In the genomic region with DNA sequence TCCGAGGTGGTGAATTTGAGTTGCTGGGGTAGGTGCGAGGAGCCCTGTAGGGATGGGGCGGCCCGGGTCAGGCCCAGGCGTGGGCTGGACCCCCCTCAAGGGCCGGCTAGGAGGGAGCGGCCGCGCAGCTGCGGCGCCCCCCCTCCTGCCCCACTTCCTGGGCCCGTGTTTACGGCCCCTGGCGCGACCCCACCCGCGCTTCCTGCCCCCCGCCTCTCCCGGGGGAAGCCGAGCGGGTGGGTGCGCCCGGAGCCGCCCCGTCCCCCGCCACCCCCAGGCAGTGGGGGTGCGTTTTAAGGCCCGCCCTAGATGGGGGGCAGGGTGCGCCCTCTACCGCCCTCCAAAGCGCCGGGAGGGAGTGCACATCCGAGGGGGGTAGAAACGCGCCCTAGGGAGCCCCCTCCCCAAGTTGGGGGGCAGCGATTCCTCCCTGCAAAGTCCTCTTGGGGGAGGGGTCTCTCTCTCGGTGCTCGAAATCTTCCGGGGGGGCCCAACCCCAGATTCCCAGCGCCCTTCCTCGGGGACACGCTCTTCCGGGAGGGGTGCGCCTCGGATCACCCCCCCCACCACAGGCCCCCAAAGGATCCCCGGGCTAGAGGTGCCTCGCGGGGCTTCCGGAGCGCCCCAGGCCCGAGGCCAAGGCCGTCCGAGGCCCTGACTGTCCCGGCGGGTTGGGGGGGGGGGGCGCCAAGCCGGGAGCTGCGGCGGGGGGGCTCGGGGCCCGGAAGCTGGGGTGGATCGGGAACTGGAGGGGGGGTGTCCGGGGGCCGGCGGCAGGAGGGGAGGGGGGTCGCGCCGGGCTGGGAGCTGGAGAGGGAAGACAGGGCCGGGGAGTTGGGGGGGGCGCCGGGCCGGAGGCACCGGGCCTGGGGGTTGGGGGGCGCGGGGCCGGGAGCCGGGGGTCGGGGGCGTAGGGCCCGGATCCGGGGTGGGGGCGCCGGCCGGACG, we compare ENCODE assay signal across 1 cellular context.
TF ChIP-seq lines count a peak whose summit lies in the region.

No MANE protein-coding gene starts in this region.

TF ChIP-seq in K562, 482 proteins besides CTCF, POLR2A, EP300 and RAD21 (continued from another document):
- TF ChIP-seq, protein P1, sequence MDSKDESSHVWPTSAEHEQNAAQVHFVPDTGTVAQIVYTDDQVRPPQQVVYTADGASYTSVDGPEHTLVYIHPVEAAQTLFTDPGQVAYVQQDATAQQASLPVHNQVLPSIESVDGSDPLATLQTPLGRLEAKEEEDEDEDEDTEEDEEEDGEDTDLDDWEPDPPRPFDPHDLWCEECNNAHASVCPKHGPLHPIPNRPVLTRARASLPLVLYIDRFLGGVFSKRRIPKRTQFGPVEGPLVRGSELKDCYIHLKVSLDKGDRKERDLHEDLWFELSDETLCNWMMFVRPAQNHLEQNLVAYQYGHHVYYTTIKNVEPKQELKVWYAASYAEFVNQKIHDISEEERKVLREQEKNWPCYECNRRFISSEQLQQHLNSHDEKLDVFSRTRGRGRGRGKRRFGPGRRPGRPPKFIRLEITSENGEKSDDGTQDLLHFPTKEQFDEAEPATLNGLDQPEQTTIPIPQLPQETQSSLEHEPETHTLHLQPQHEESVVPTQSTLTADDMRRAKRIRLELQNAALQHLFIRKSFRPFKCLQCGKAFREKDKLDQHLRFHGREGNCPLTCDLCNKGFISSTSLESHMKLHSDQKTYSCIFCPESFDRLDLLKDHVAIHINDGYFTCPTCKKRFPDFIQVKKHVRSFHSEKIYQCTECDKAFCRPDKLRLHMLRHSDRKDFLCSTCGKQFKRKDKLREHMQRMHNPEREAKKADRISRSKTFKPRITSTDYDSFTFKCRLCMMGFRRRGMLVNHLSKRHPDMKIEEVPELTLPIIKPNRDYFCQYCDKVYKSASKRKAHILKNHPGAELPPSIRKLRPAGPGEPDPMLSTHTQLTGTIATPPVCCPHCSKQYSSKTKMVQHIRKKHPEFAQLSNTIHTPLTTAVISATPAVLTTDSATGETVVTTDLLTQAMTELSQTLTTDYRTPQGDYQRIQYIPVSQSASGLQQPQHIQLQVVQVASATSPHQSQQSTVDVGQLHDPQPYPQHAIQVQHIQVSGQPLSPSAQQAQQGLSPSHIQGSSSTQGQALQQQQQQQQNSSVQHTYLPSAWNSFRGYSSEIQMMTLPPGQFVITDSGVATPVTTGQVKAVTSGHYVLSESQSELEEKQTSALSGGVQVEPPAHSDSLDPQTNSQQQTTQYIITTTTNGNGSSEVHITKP (IDR thresholded peaks at IDR 0.05; ENCODE audit: partially characterized antibody), result peak; percentile 79
- TF ChIP-seq BACH1 (tag; IDR thresholded peaks at IDR 0.05) (no peak), NFRKB (IDR thresholded peaks at IDR 0.05; ENCODE audit: low read depth) (0 out of 2 replicates have a peak, but pooled peaks have one; percentile 71), SMARCE1 (IDR thresholded peaks at IDR 0.05) (0 out of 2 replicates have a peak, but pooled peaks have one; percentile 40), DPF2 (IDR thresholded peaks at IDR 0.05) (peak; percentile 35; the same call in 1 of the 2 replicates), ILK (tag; IDR thresholded peaks at IDR 0.05; ENCODE audit: borderline replicate concordance, low read depth) (no peak), ZNF253 (CRISPR knock-in tag; conservative IDR thresholded peaks at IDR 0.05) (no peak), RAD51 (IDR thresholded peaks at IDR 0.05; ENCODE audit: borderline replicate concordance, low read depth) (no peak), NCOR1 (IDR thresholded peaks at IDR 0.05) (peak; percentile 17; the same call in 1 of the 2 replicates), SP1 (CRISPR knock-in tag; IDR thresholded peaks at IDR 0.05) (peak; percentile 74), PTRF (tag; IDR thresholded peaks at IDR 0.05) (no peak), MAZ (CRISPR knock-in tag; conservative IDR thresholded peaks at IDR 0.05 in 1 of 2, IDR thresholded peaks at IDR 0.05 in 1 of 2) (peak; percentile 94 to 98), ZNF589 (CRISPR knock-in tag; IDR thresholded peaks at IDR 0.05; ENCODE audit: low read depth) (no peak), POU5F1 (IDR thresholded peaks at IDR 0.05; ENCODE audit: borderline replicate concordance, low read depth, low read length, partially characterized antibody) (no peak), DDX20 (tag; IDR thresholded peaks at IDR 0.05; ENCODE audit: low read depth) (no peak), GATAD2A (IDR thresholded peaks at IDR 0.05) (0 out of 2 replicates have a peak, but pooled peaks have one; percentile 28), KAT8 (IDR thresholded peaks at IDR 0.05; ENCODE audit: low read depth) (no peak)
- TF ChIP-seq, protein P2, sequence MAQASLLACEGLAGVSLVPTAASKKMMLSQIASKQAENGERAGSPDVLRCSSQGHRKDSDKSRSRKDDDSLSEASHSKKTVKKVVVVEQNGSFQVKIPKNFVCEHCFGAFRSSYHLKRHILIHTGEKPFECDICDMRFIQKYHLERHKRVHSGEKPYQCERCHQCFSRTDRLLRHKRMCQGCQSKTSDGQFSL (CRISPR knock-in tag; IDR thresholded peaks at IDR 0.05), result peak; percentile 99
- TF ChIP-seq, protein P2 (tag; IDR thresholded peaks at IDR 0.05), result peak in 1 of 2 experiments; percentile 98; a peak in 2 of 4 replicates
- TF ChIP-seq, protein P3, sequence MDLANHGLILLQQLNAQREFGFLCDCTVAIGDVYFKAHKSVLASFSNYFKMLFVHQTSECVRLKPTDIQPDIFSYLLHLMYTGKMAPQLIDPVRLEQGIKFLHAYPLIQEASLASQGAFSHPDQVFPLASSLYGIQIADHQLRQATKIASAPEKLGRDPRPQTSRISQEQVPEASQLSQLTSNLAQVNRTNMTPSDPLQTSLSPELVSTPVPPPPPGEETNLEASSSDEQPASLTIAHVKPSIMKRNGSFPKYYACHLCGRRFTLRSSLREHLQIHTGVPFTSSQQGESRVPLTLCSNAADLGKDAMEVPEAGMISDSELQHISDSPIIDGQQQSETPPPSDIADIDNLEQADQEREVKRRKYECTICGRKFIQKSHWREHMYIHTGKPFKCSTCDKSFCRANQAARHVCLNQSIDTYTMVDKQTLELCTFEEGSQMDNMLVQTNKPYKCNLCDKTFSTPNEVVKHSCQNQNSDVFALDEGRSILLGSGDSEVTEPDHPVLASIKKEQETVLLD (IDR thresholded peaks at IDR 0.05), result no peak
- TF ChIP-seq, protein P4, sequence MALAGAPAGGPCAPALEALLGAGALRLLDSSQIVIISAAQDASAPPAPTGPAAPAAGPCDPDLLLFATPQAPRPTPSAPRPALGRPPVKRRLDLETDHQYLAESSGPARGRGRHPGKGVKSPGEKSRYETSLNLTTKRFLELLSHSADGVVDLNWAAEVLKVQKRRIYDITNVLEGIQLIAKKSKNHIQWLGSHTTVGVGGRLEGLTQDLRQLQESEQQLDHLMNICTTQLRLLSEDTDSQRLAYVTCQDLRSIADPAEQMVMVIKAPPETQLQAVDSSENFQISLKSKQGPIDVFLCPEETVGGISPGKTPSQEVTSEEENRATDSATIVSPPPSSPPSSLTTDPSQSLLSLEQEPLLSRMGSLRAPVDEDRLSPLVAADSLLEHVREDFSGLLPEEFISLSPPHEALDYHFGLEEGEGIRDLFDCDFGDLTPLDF (CRISPR knock-in tag; IDR thresholded peaks at IDR 0.05), result no peak
- TF ChIP-seq, protein P5, sequence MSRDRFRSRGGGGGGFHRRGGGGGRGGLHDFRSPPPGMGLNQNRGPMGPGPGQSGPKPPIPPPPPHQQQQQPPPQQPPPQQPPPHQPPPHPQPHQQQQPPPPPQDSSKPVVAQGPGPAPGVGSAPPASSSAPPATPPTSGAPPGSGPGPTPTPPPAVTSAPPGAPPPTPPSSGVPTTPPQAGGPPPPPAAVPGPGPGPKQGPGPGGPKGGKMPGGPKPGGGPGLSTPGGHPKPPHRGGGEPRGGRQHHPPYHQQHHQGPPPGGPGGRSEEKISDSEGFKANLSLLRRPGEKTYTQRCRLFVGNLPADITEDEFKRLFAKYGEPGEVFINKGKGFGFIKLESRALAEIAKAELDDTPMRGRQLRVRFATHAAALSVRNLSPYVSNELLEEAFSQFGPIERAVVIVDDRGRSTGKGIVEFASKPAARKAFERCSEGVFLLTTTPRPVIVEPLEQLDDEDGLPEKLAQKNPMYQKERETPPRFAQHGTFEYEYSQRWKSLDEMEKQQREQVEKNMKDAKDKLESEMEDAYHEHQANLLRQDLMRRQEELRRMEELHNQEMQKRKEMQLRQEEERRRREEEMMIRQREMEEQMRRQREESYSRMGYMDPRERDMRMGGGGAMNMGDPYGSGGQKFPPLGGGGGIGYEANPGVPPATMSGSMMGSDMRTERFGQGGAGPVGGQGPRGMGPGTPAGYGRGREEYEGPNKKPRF (IDR thresholded peaks at IDR 0.05; ENCODE audit: low read depth, low read length), result no peak
- TF ChIP-seq, protein P6, sequence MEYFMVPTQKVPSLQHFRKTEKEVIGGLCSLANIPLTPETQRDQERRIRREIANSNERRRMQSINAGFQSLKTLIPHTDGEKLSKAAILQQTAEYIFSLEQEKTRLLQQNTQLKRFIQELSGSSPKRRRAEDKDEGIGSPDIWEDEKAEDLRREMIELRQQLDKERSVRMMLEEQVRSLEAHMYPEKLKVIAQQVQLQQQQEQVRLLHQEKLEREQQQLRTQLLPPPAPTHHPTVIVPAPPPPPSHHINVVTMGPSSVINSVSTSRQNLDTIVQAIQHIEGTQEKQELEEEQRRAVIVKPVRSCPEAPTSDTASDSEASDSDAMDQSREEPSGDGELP (CRISPR knock-in tag; IDR thresholded peaks at IDR 0.05; ENCODE audit: borderline replicate concordance), result 0 out of 2 replicates have a peak, but pooled peaks have one; percentile 58
